8 cellular contexts compared by ENCODE assay signal in genomic region chr4:168076989-168077725, GRCh38. TPM values are rescaled to one million over a fixed set of nuclear protein-coding genes. Genes with fewer than 3 reads are reported as not detected.
A peak's percentile ranks its signal among the peaks of the same experiment; 100 is the strongest.
DNase-seq lines count a peak whose midpoint lies in the region; ATAC-seq and TF ChIP-seq lines count a peak whose summit lies in the region.

No MANE protein-coding gene starts in this region.

- no peaks in the 10 kb centered on the region for H3K27me3 ChIP-seq in DOHH2 (ENCODE audit: control insufficient read depth, low read length)

- no peak overlapping the region for H3K27ac ChIP-seq in DOHH2 (ENCODE audit: low read depth, low read length)

- no peaks in the 10 kb centered on the region for H3K9me2 ChIP-seq in DOHH2 (replicated peaks; ENCODE audit: control insufficient read depth, low read length)

- H3F3A ChIP-seq in DOHH2 (ENCODE audit: control insufficient read depth, insufficient read depth) = no peaks in the 10 kb centered on the region

- no peaks in the 10 kb centered on the region for H3K36me3 ChIP-seq in DOHH2 (ENCODE audit: control insufficient read depth, low read length)

- H3K4me2 ChIP-seq in DOHH2 (ENCODE audit: low read length) = no peak overlapping the region

- H3K27ac Mint-ChIP-seq in activated T-helper 1 cell treated with anti-CD3 and anti-CD28 coated beads, Interleukin-12 subunit alpha, Interleukin-12 subunit beta, Interleukin-2, Interleukin-4 antibody, amounts not matched to agents 30 ng/mL and 10 ng/mL and 1 ng/mL, durations not matched to agents 14 hours and 24 hours and 36 hours = no peak overlapping the region
- H3K27ac Mint-ChIP-seq in glutamatergic neuron (ENCODE audit: unreplicated experiment) = no peak overlapping the region

- no peaks in the 10 kb centered on the region for H3K9me3 ChIP-seq in DOHH2 (ENCODE audit: control insufficient read depth, insufficient read depth, low read length)

- no peaks in the 10 kb centered on the region for H3K4me1 Mint-ChIP-seq in activated T-helper 1 cell treated with anti-CD3 and anti-CD28 coated beads, Interleukin-12 subunit alpha, Interleukin-12 subunit beta, Interleukin-2, Interleukin-4 antibody, amounts not matched to agents 30 ng/mL and 10 ng/mL and 1 ng/mL, durations not matched to agents 14 hours and 24 hours and 36 hours (ENCODE audit: low read depth)
- no peaks in the 10 kb centered on the region for H3K4me1 Mint-ChIP-seq in glutamatergic neuron (ENCODE audit: low read depth, unreplicated experiment)

- DNase-seq in NCI-H774 (lab: John Stamatoyannopoulos, UW) (peak; percentile 10), glutamatergic neuron (peak; percentile 77), pulmonary artery endothelial cell (ENCODE audit: low read depth, low spot score) (peak; percentile 13), mesenteric fat pad (ENCODE audit: low spot score) (no peak)
- peak; percentile 2 for DNase-seq in activated T-helper 1 cell treated with anti-CD3 and anti-CD28 coated beads, Interleukin-12 subunit alpha, Interleukin-12 subunit beta, Interleukin-2, Interleukin-4 antibody, amounts not matched to agents 30 ng/mL and 10 ng/mL and 1 ng/mL, durations not matched to agents 14 hours and 24 hours and 36 hours (ENCODE audit: low spot score)

- H3K4me1 ChIP-seq in DOHH2 (ENCODE audit: control insufficient read depth, low read length) = no peaks in the 10 kb centered on the region

- intact Hi-C loops in activated T-helper 1 cell treated with anti-CD3 and anti-CD28 coated beads, Interleukin-12 subunit alpha, Interleukin-12 subunit beta, Interleukin-2, Interleukin-4 antibody, amounts not matched to agents 30 ng/mL and 10 ng/mL and 1 ng/mL, durations not matched to agents 14 hours and 24 hours and 36 hours (cut with micrococcal nuclease) = loop anchor here (1.0 kb wide), 1 partner anchor 1056 kb away; no protein-coding TSS in a partner anchor

- H3K4me3 Mint-ChIP-seq in activated T-helper 1 cell treated with anti-CD3 and anti-CD28 coated beads, Interleukin-12 subunit alpha, Interleukin-12 subunit beta, Interleukin-2, Interleukin-4 antibody, amounts not matched to agents 30 ng/mL and 10 ng/mL and 1 ng/mL, durations not matched to agents 14 hours and 24 hours and 36 hours = no peak overlapping the region
- no peak overlapping the region for H3K4me3 Mint-ChIP-seq in glutamatergic neuron (ENCODE audit: unreplicated experiment)

- no peak overlapping the region for H3K4me3 ChIP-seq in DOHH2 (ENCODE audit: low read length)

- no peaks in the 10 kb centered on the region for H4K20me1 ChIP-seq in DOHH2 (ENCODE audit: control insufficient read depth, insufficient read depth, low read depth, low read length)

- no peaks in the 10 kb centered on the region for H3K27me3 Mint-ChIP-seq in activated T-helper 1 cell treated with anti-CD3 and anti-CD28 coated beads, Interleukin-12 subunit alpha, Interleukin-12 subunit beta, Interleukin-2, Interleukin-4 antibody, amounts not matched to agents 30 ng/mL and 10 ng/mL and 1 ng/mL, durations not matched to agents 14 hours and 24 hours and 36 hours (ENCODE audit: insufficient read depth)
- H3K27me3 Mint-ChIP-seq in glutamatergic neuron (ENCODE audit: unreplicated experiment) = no peaks in the 10 kb centered on the region

- no peaks in the 10 kb centered on the region for H3K9me3 Mint-ChIP-seq in activated T-helper 1 cell treated with anti-CD3 and anti-CD28 coated beads, Interleukin-12 subunit alpha, Interleukin-12 subunit beta, Interleukin-2, Interleukin-4 antibody, amounts not matched to agents 30 ng/mL and 10 ng/mL and 1 ng/mL, durations not matched to agents 14 hours and 24 hours and 36 hours
- H3K9me3 Mint-ChIP-seq in glutamatergic neuron (ENCODE audit: unreplicated experiment) = peaks cover under 1% of the 10 kb centered on the region

- ATAC-seq in GM19438 (IDR thresholded peaks at IDR 0.05; ENCODE audit: low read depth, unreplicated experiment) (peak; percentile 85), HG03378 (IDR thresholded peaks at IDR 0.05; ENCODE audit: unreplicated experiment) (peak; percentile 92)

- no peaks in the 10 kb centered on the region for H3K36me3 Mint-ChIP-seq in activated T-helper 1 cell treated with anti-CD3 and anti-CD28 coated beads, Interleukin-12 subunit alpha, Interleukin-12 subunit beta, Interleukin-2, Interleukin-4 antibody, amounts not matched to agents 30 ng/mL and 10 ng/mL and 1 ng/mL, durations not matched to agents 14 hours and 24 hours and 36 hours (ENCODE audit: low read depth)
- H3K36me3 Mint-ChIP-seq in glutamatergic neuron (ENCODE audit: unreplicated experiment) = no peaks in the 10 kb centered on the region

- TF ChIP-seq CTCF in DOHH2 (IDR thresholded peaks at IDR 0.05; ENCODE audit: low read depth, low read length, poor library complexity, severe bottlenecking) (peak; percentile 77), glutamatergic neuron (IDR thresholded peaks at IDR 0.05; ENCODE audit: partially characterized antibody, unreplicated experiment) (peak; percentile 85)

- no peaks in the 10 kb centered on the region for H3K79me2 ChIP-seq in DOHH2 (ENCODE audit: control insufficient read depth, low read length)

RNA-seq across cellular contexts. Expression of gene ANXA10, which starts 15.2 kb away (rescaled TPM):
- total RNA-seq in activated T-helper 1 cell treated with anti-CD3 and anti-CD28 coated beads, Interleukin-12 subunit alpha, Interleukin-12 subunit beta, Interleukin-2, Interleukin-4 antibody, amounts not matched to agents 30 ng/mL and 10 ng/mL and 1 ng/mL, durations not matched to agents 14 hours and 24 hours and 36 hours = not detected in 2 replicates
- not detected for total RNA-seq in glutamatergic neuron (ENCODE audit: unreplicated experiment)
- total RNA-seq in pulmonary artery endothelial cell = not detected in 2 replicates
- not detected for total RNA-seq in mesenteric fat pad
